ENCODE assay signal across 8 cellular contexts in the genomic region with DNA sequence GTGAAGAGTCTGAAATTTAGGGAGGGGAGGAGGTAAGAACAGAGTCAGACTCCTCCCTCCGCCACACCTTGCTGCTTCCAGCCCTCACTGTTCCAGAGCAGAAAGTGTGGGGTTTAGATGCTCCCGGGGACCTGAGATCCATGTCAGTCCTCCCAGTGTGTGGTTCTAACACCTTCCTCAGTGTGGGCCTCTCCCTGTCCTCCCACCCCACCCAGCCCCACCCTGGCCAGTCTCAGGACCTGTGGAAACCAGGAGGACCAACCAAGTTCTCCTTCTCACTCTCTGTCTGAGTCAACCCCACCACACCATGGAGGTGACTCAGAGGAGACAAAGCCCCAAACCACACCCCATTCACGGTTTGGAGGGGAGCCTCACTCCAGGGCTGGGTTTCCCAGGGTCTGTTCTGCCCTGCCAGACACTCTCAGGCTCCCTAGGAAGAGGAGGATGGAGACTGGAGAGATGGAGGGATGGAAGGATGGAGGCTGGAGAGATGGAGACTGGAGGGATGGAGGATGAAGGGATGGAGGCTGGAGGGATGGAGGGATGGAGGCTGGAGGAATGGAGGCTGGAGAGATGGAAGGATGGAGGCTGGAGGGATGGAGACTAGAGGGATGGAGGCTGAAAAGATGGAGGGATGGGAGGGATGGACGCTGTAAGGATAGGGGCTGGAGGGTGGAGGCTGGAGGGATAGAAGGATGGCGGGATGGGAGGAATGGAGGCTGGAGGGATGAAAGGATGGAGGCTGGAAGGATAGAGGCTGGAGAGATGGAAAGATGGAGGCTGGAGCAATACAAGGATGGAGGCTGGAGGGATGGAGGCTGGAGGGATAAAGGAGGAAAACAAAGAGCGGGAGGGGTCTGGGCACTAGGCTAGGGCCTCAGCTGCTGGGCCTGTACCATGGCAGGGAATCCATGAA.
DNase-seq lines count a peak whose midpoint lies in the region; ATAC-seq and TF ChIP-seq lines count a peak whose summit lies in the region.

No MANE protein-coding gene starts in this region.

- DNase-seq in GM12864 (ENCODE audit: low read depth): peak; percentile 84
- DNase-seq in T-cell: peak in 27 of 34 experiments; percentile 17 to 68 (median 44)
- peak; percentile 32 for DNase-seq in astrocyte of the hippocampus (ENCODE audit: low read depth, low spot score)
- DNase-seq in stimulated activated CD8-positive, alpha-beta memory T cell treated with anti-CD3 and anti-CD28 coated beads, Interleukin-4, amount 100 ng/mL, for 4 hours (ENCODE audit: low read depth in 2 of 2, low spot score in 1 of 2): peak; percentile 50 to 68
- DNase-seq in NCI-H82 (lab: John Stamatoyannopoulos, UW): no peak
- no peak for DNase-seq in NCI-H82 treated with DMSO at 0.1 percent for 48 hours (lab: John Stamatoyannopoulos, UW; ENCODE audit: unreplicated experiment)
- no peak for DNase-seq in hippocampal formation (lab: John Stamatoyannopoulos, UW)

- H3K4me1 Mint-ChIP-seq in T-cell: peaks cover 74 to 81% (median 77%) of the 10 kb centered on the region in 3 donors

- H3K9me3 Mint-ChIP-seq in T-cell: no peaks in the 10 kb centered on the region

- peak; percentile 42 for ATAC-seq in HG02588 (IDR thresholded peaks at IDR 0.05; ENCODE audit: unreplicated experiment)
- peak; percentile 32 to 83 (median 82) for ATAC-seq in T-cell (replicated peaks in 1 of 4)

- H3K4me3 ChIP-seq in GM12864 (ENCODE audit: low read depth, low read length): peak overlapping the region; percentile 24

- no peak for TF ChIP-seq CTCF in GM12864 (IDR thresholded peaks at IDR 0.05; ENCODE audit: low read depth, low read length, missing control alignments)

- CTCF ChIA-PET in T-cell (lab: Charles Lee): interaction anchor here in 1 of 2 donors (0.7 to 1.6 kb wide), 3 partner anchors 8 to 20 kb away, joined by 3 to 7 read pairs (median 3); no protein-coding TSS in a partner anchor

- H3K27ac Mint-ChIP-seq in T-cell: peak overlapping the region; percentile 93 to 94

- H3K27me3 Mint-ChIP-seq in T-cell: no peaks in the 10 kb centered on the region

- H3K4me3 Mint-ChIP-seq in T-cell: peak overlapping the region in 2 of 3 donors; percentile 50 to 75

- H3K36me3 Mint-ChIP-seq in T-cell: no peaks in the 10 kb centered on the region

- POLR2A ChIA-PET in T-cell (lab: Charles Lee): no interaction called here

Comparison
In these comparisons a context has a peak if more than half of its experiments do, and no peak if none do; other contexts are left out.
1. DNase-seq: peak in GM12864 (single experiment), T-cell (27 of 34), astrocyte of the hippocampus (single experiment) and stimulated activated CD8-positive, alpha-beta memory T cell treated with anti-CD3 and anti-CD28 coated beads, Interleukin-4, amount 100 ng/mL, for 4 hours (2 of 2); none in NCI-H82 (single experiment), NCI-H82 treated with DMSO at 0.1 percent for 48 hours (single experiment) and hippocampal formation (0 of 2).